In the genomic region with DNA sequence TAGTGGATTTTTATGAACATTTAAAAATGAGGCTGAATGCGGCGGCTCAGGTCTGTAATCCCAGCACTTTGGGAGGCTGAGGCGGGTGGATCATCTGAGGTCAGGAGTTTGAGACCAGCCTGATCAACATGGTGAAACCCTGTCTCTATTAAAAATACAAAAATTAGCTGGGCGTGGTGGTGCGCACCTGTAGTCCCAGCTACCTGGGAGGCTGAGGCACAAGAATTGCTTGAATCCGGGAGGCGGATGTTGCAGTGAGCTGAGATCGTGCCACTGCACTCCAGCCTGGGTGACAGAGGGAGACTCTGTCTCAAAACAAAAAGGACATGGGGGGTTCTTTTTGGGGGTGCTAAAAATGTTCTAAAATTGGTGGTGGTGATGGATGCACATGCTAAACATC, we compare ENCODE assay signal across 8 cellular contexts. TPM values are rescaled to one million over a fixed set of nuclear protein-coding genes. Genes with fewer than 3 reads are reported as not detected.
DNase-seq lines count a peak whose midpoint lies in the region; ATAC-seq, FAIRE-seq and TF ChIP-seq lines count a peak whose summit lies in the region.
"Not testable (repeated sequence)": the region's sequence is repeated elsewhere in the genome, so short reads cannot be mapped to it uniquely, and the experiment has no call there.

No MANE protein-coding gene starts in this region.

- peak overlapping the region; percentile 63 for H3K4me2 ChIP-seq in A549
- peak overlapping the region; percentile 67 for H3K4me2 ChIP-seq in HCT116 (ENCODE audit: low read length)
- peak overlapping the region; percentile 63 for H3K4me2 ChIP-seq in mammary epithelial cell (ENCODE audit: insufficient read depth, low read depth, low read length)

- H3K36me3 ChIP-seq in HCT116 (ENCODE audit: control insufficient read depth in 1 of 2, insufficient read depth in 2 of 2, low read length in 2 of 2); mammary epithelial cell (ENCODE audit: insufficient read depth, low read length); right atrium auricular region: not testable (repeated sequence)

- H3K4me1 ChIP-seq in A549, result peaks cover 15% of the 10 kb centered on the region
- peaks cover 9 to 28% of the 10 kb centered on the region in 2 experiments for H3K4me1 ChIP-seq in HCT116 (ENCODE audit: control insufficient read depth in 1 of 2, insufficient read depth in 2 of 2, low read length in 2 of 2)
- peaks cover 23% of the 10 kb centered on the region for H3K4me1 ChIP-seq in mammary epithelial cell (ENCODE audit: insufficient read depth, low read length)
- H3K4me1 ChIP-seq in right atrium auricular region, result peaks cover 0 to 12% of the 10 kb centered on the region in 2 donors

- peak overlapping the region; percentile 44 for H3K9ac ChIP-seq in HCT116 (ENCODE audit: low read length)
- H3K9ac ChIP-seq in mammary epithelial cell (ENCODE audit: insufficient read depth, low read length), result not testable (repeated sequence)

- RAD21 ChIA-PET in HCT116 (lab: Charles Lee; ENCODE audit: low non-redundant PET in 1 of 2, low total read pairs in 2 of 2, uncharacterized antibody in 2 of 2, unreplicated experiment in 2 of 2), result not testable (repeated sequence)

- not testable (repeated sequence) for H3K9me3 ChIP-seq in A549; HCT116 (ENCODE audit: control insufficient read depth in 1 of 2, insufficient read depth in 1 of 2, low read depth in 1 of 2, low read length in 2 of 2); mammary epithelial cell (replicated peaks; ENCODE audit: insufficient read depth, low read length); right atrium auricular region

- dilution Hi-C loops in mammary epithelial cell (cut with HindIII; ENCODE audit: low sequenced_read_pairs), result loop anchor here (5.0 kb wide), 1 partner anchor 78 kb away; no protein-coding TSS in a partner anchor

- DNase-seq in A549 (ENCODE audit: low read depth in 1 of 2, low spot score in 1 of 2); HCT116 (ENCODE audit: low read depth, low spot score); activated T-helper 2 cell treated with anti-CD3 and anti-CD28 coated beads, Interferon-gamma antibody, Interleukin-2, Interleukin-4, amounts not matched to agents 10 μg/mL and 5 μg/mL and 100 μg/mL, durations not matched to agents 14 hours and 24 hours and 36 hours (ENCODE audit: low spot score); mammary epithelial cell; right atrium auricular region (ENCODE audit: low spot score); natural killer cell treated with Interleukin-12 subunit alpha and Interleukin-12 subunit beta and Interleukin-15 and Interleukin-18, amount 100 ng/mL, for 72 hours (ENCODE audit: low spot score); stimulated activated effector memory CD8-positive, alpha-beta T cell treated with anti-CD3 and anti-CD28 coated beads, Interleukin-12 subunit alpha, Interleukin-12 subunit beta, amount 100 ng/mL, for 72 hours (ENCODE audit: low spot score in 2 of 2): not testable (repeated sequence)

- POLR2A ChIA-PET in A549 (lab: Yijun Ruan, JAX), result interaction anchor here (1.0 to 1.3 kb wide), 5 partner anchors 11 to 360 kb away, joined by 4 to 11 read pairs (median 7); partner anchors contain the start of genes GEMIN8, OFD1, RAB9A and TCEANC
- POLR2A ChIA-PET in HCT116 (lab: Charles Lee), result not testable (repeated sequence)

- not testable (repeated sequence) for H3K4me3 ChIP-seq in A549; mammary epithelial cell (replicated peaks in 1 of 3; ENCODE audit: insufficient read depth in 1 of 3, low read depth in 2 of 3, low read length in 3 of 3); right atrium auricular region
- 0 out of 4 replicates have a peak overlapping the region, but pooled peaks of 1 of the 2 experiments have one; percentile 18 for H3K4me3 ChIP-seq in HCT116 (replicated peaks in 1 of 2; ENCODE audit: low read depth in 1 of 2, low read length in 2 of 2)

- H3K27me3 Mint-ChIP-seq in T-helper 1 cell treated with Interleukin-12 subunit alpha and Interleukin-12 subunit beta and Interleukin-4 antibody, amounts not matched to agents 30 μg/mL and 1 μg/mL, for 36 hours (ENCODE audit: low read depth); activated T-helper 2 cell treated with anti-CD3 and anti-CD28 coated beads, Interferon-gamma antibody, Interleukin-2, Interleukin-4, amounts not matched to agents 10 μg/mL and 5 μg/mL and 100 μg/mL, durations not matched to agents 14 hours and 24 hours and 36 hours (ENCODE audit: low read depth); natural killer cell treated with Interleukin-12 subunit alpha and Interleukin-12 subunit beta and Interleukin-15 and Interleukin-18, amount 100 ng/mL, for 72 hours: not testable (repeated sequence)

- TF ChIP-seq CTCF in A549 (IDR thresholded peaks at IDR 0.05); HCT116 (IDR thresholded peaks at IDR 0.05 in 2 of 3, conservative IDR thresholded peaks at IDR 0.05 in 1 of 3; ENCODE audit: borderline replicate concordance in 1 of 3, insufficient read depth in 1 of 3, low read depth in 2 of 3, low read length in 2 of 3); mammary epithelial cell (conservative IDR thresholded peaks at IDR 0.05 in 1 of 2, IDR thresholded peaks at IDR 0.05 in 1 of 2; ENCODE audit: extremely low read depth in 1 of 2, insufficient read depth in 1 of 2, low read depth in 1 of 2, low read length in 2 of 2); right atrium auricular region (IDR thresholded peaks at IDR 0.05): not testable (repeated sequence)

- not testable (repeated sequence) for FAIRE-seq in A549 (lab: Jason Lieb, UNC)

- H4K20me1 ChIP-seq in HCT116 (ENCODE audit: insufficient read depth); mammary epithelial cell (ENCODE audit: insufficient read depth, low read length): not testable (repeated sequence)

- H3K36me3 Mint-ChIP-seq in T-helper 1 cell treated with Interleukin-12 subunit alpha and Interleukin-12 subunit beta and Interleukin-4 antibody, amounts not matched to agents 30 μg/mL and 1 μg/mL, for 36 hours (ENCODE audit: low read depth), result peaks cover 25% of the 10 kb centered on the region
- peaks cover 17% of the 10 kb centered on the region for H3K36me3 Mint-ChIP-seq in activated T-helper 2 cell treated with anti-CD3 and anti-CD28 coated beads, Interferon-gamma antibody, Interleukin-2, Interleukin-4, amounts not matched to agents 10 μg/mL and 5 μg/mL and 100 μg/mL, durations not matched to agents 14 hours and 24 hours and 36 hours (ENCODE audit: low read depth)
- H3K36me3 Mint-ChIP-seq in natural killer cell treated with Interleukin-12 subunit alpha and Interleukin-12 subunit beta and Interleukin-15 and Interleukin-18, amount 100 ng/mL, for 72 hours; stimulated activated effector memory CD8-positive, alpha-beta T cell treated with anti-CD3 and anti-CD28 coated beads, Interleukin-12 subunit alpha, Interleukin-12 subunit beta, amount 100 ng/mL, for 72 hours: not testable (repeated sequence)

- peak overlapping the region; percentile 65 to 82 for H3K27ac ChIP-seq in A549
- H3K27ac ChIP-seq in HCT116 (ENCODE audit: low read depth, low read length), result peak overlapping the region; percentile 48; the same call in 1 of the 2 replicates
- H3K27ac ChIP-seq in mammary epithelial cell (ENCODE audit: insufficient read depth, low read depth, low read length), result peak overlapping the region; percentile 73
- H3K27ac ChIP-seq in right atrium auricular region, result peak overlapping the region; percentile 55 to 67

- H3K4me3 Mint-ChIP-seq in T-helper 1 cell treated with Interleukin-12 subunit alpha and Interleukin-12 subunit beta and Interleukin-4 antibody, amounts not matched to agents 30 μg/mL and 1 μg/mL, for 36 hours; activated T-helper 2 cell treated with anti-CD3 and anti-CD28 coated beads, Interferon-gamma antibody, Interleukin-2, Interleukin-4, amounts not matched to agents 10 μg/mL and 5 μg/mL and 100 μg/mL, durations not matched to agents 14 hours and 24 hours and 36 hours (ENCODE audit: low read depth): not testable (repeated sequence)
- H3K4me3 Mint-ChIP-seq in natural killer cell treated with Interleukin-12 subunit alpha and Interleukin-12 subunit beta and Interleukin-15 and Interleukin-18, amount 100 ng/mL, for 72 hours, result peak overlapping the region; percentile 77
- peak overlapping the region; percentile 60 for H3K4me3 Mint-ChIP-seq in stimulated activated effector memory CD8-positive, alpha-beta T cell treated with anti-CD3 and anti-CD28 coated beads, Interleukin-12 subunit alpha, Interleukin-12 subunit beta, amount 100 ng/mL, for 72 hours

- CTCF ChIA-PET in A549 (lab: Yijun Ruan, JAX), result interaction anchor here (0.7 to 1.3 kb wide), 3 partner anchors 11 to 78 kb away, joined by 3 to 4 read pairs (median 3); no protein-coding TSS in a partner anchor
- CTCF ChIA-PET in HCT116 (lab: Charles Lee), result interaction anchor here (1.3 to 1.5 kb wide), 2 partner anchors 10 to 24 kb away, joined by 5 to 6 read pairs; no protein-coding TSS in a partner anchor
- CTCF ChIA-PET in mammary epithelial cell (lab: Charles Lee; ENCODE audit: low non-redundant PET), result interaction anchor here (0.6 kb wide), 1 partner anchor 24 kb away, joined by 4 read pairs; no protein-coding TSS in a partner anchor

- H3K79me2 ChIP-seq in HCT116 (ENCODE audit: insufficient read depth, low read length); mammary epithelial cell (ENCODE audit: insufficient read depth, low read length): not testable (repeated sequence)

- TSS peak; percentile 64 for BruUV-seq in HCT116 (replicated peaks; lab: Mats Ljungman, UMichigan)
- not testable (repeated sequence) for BruUV-seq in mammary epithelial cell (replicated peaks; lab: Mats Ljungman, UMichigan)

- not testable (repeated sequence) for TF ChIP-seq EP300 in A549 (IDR thresholded peaks at IDR 0.05)

- H3K27ac Mint-ChIP-seq in T-helper 1 cell treated with Interleukin-12 subunit alpha and Interleukin-12 subunit beta and Interleukin-4 antibody, amounts not matched to agents 30 μg/mL and 1 μg/mL, for 36 hours, result peak overlapping the region; percentile 78
- peak overlapping the region; percentile 91 for H3K27ac Mint-ChIP-seq in activated T-helper 2 cell treated with anti-CD3 and anti-CD28 coated beads, Interferon-gamma antibody, Interleukin-2, Interleukin-4, amounts not matched to agents 10 μg/mL and 5 μg/mL and 100 μg/mL, durations not matched to agents 14 hours and 24 hours and 36 hours
- peak overlapping the region; percentile 93 to 98 for H3K27ac Mint-ChIP-seq in natural killer cell treated with Interleukin-12 subunit alpha and Interleukin-12 subunit beta and Interleukin-15 and Interleukin-18, amount 100 ng/mL, for 72 hours
- peak overlapping the region; percentile 89 for H3K27ac Mint-ChIP-seq in stimulated activated effector memory CD8-positive, alpha-beta T cell treated with anti-CD3 and anti-CD28 coated beads, Interleukin-12 subunit alpha, Interleukin-12 subunit beta, amount 100 ng/mL, for 72 hours

- TF ChIP-seq RAD21 in A549 (conservative IDR thresholded peaks at IDR 0.05 in 1 of 2, IDR thresholded peaks at IDR 0.05 in 1 of 2); HCT116 (IDR thresholded peaks at IDR 0.05; ENCODE audit: low read depth): not testable (repeated sequence)

- not testable (repeated sequence) for H3K9me2 ChIP-seq in HCT116 (ENCODE audit: insufficient read depth)

- not testable (repeated sequence) for H3K27me3 ChIP-seq in HCT116 (ENCODE audit: insufficient read depth, low read length); mammary epithelial cell (ENCODE audit: insufficient read depth, low read length); right atrium auricular region

- in situ Hi-C loops in mammary epithelial cell (cut with MboI; ENCODE audit: low sequenced_read_pairs in 2 of 2), result not testable (repeated sequence)

- not testable (repeated sequence) for ATAC-seq in A549; HCT116; natural killer cell treated with Interleukin-12 subunit alpha and Interleukin-12 subunit beta and Interleukin-15 and Interleukin-18, amount 100 ng/mL, for 72 hours; stimulated activated effector memory CD8-positive, alpha-beta T cell treated with anti-CD3 and anti-CD28 coated beads, Interleukin-12 subunit alpha, Interleukin-12 subunit beta, amount 100 ng/mL, for 72 hours

- intact Hi-C loops in HCT116 (cut with micrococcal nuclease), result not testable (repeated sequence)
- intact Hi-C loops in activated T-helper 2 cell treated with anti-CD3 and anti-CD28 coated beads, Interferon-gamma antibody, Interleukin-2, Interleukin-4, amounts not matched to agents 10 μg/mL and 5 μg/mL and 100 μg/mL, durations not matched to agents 14 hours and 24 hours and 36 hours (cut with micrococcal nuclease), result loop anchor here (1.0 kb wide), 1 partner anchor 19 kb away; no protein-coding TSS in a partner anchor
- intact Hi-C loops in mammary epithelial cell (cut with micrococcal nuclease), result loop anchor here (1.0 kb wide), 3 partner anchors 10 to 24 kb away; partner anchors contain the start of gene RAB9A

- TF ChIP-seq POLR2A in A549 (IDR thresholded peaks at IDR 0.05; ENCODE audit: low read length); HCT116 (IDR thresholded peaks at IDR 0.05; ENCODE audit: borderline replicate concordance, extremely low read depth, insufficient read depth, insufficient read length): not testable (repeated sequence)

- H2AFZ ChIP-seq in HCT116 (ENCODE audit: low read depth, low read length, poor library complexity, severe bottlenecking), result peak overlapping the region; percentile 71
- H2AFZ ChIP-seq in mammary epithelial cell (ENCODE audit: low read depth, low read length), result not testable (repeated sequence)

- H3K9me3 Mint-ChIP-seq in T-helper 1 cell treated with Interleukin-12 subunit alpha and Interleukin-12 subunit beta and Interleukin-4 antibody, amounts not matched to agents 30 μg/mL and 1 μg/mL, for 36 hours; activated T-helper 2 cell treated with anti-CD3 and anti-CD28 coated beads, Interferon-gamma antibody, Interleukin-2, Interleukin-4, amounts not matched to agents 10 μg/mL and 5 μg/mL and 100 μg/mL, durations not matched to agents 14 hours and 24 hours and 36 hours; natural killer cell treated with Interleukin-12 subunit alpha and Interleukin-12 subunit beta and Interleukin-15 and Interleukin-18, amount 100 ng/mL, for 72 hours; stimulated activated effector memory CD8-positive, alpha-beta T cell treated with anti-CD3 and anti-CD28 coated beads, Interleukin-12 subunit alpha, Interleukin-12 subunit beta, amount 100 ng/mL, for 72 hours: not testable (repeated sequence)

- WGBS in A549 (ENCODE audit: missing lambda C conversion rate), result 93% methylated on average over 8 of the region's 8 CpGs
- 97% methylated on average over 5 of the region's 8 CpGs for WGBS in mammary epithelial cell (ENCODE audit: low coverage, missing lambda C conversion rate)

- not testable (repeated sequence) for H3K4me1 Mint-ChIP-seq in T-helper 1 cell treated with Interleukin-12 subunit alpha and Interleukin-12 subunit beta and Interleukin-4 antibody, amounts not matched to agents 30 μg/mL and 1 μg/mL, for 36 hours (ENCODE audit: low read depth); activated T-helper 2 cell treated with anti-CD3 and anti-CD28 coated beads, Interferon-gamma antibody, Interleukin-2, Interleukin-4, amounts not matched to agents 10 μg/mL and 5 μg/mL and 100 μg/mL, durations not matched to agents 14 hours and 24 hours and 36 hours (ENCODE audit: low read depth)
- peaks cover 23 to 24% of the 10 kb centered on the region in 2 donors for H3K4me1 Mint-ChIP-seq in natural killer cell treated with Interleukin-12 subunit alpha and Interleukin-12 subunit beta and Interleukin-15 and Interleukin-18, amount 100 ng/mL, for 72 hours (ENCODE audit: low read depth in 2 of 2)
- peaks cover 14% of the 10 kb centered on the region for H3K4me1 Mint-ChIP-seq in stimulated activated effector memory CD8-positive, alpha-beta T cell treated with anti-CD3 and anti-CD28 coated beads, Interleukin-12 subunit alpha, Interleukin-12 subunit beta, amount 100 ng/mL, for 72 hours

RNA-seq across cellular contexts. Expression of gene TCEANC, which starts 16.8 kb away (rescaled TPM):
- 2.4 and 2.7 TPM in 2 replicates for polyA plus RNA-seq in A549 (2011; rRNA removed)
- 0.28 and 0.31 TPM in 2 replicates for polyA plus RNA-seq in A549 (2012; cell fraction: cytosol; rRNA removed)
- polyA plus RNA-seq in A549 (2012; cell fraction: nucleus; rRNA removed), result 0.23 and 0.43 TPM in 2 replicates
- 0.62 to 0.96 TPM (median 0.81 TPM) in 3 replicates for polyA plus RNA-seq in A549 (2017; fragmentation: RNase III; extraction: RNeasy Plus Mini Kit Qiagen cat#74134 plus additional on column Dnase treatment)
- polyA minus RNA-seq in A549 (2011; rRNA and poly(A)+ RNA removed), result 1.4 and 3.8 TPM in 2 replicates
- total RNA-seq in HCT116 (2021; ENCODE audit: unreplicated experiment), result 1.2 TPM
- polyA plus RNA-seq in HCT116 (2012), result 0.14 and 0.48 TPM in 2 replicates
- 2.5 and 2.8 TPM in 2 replicates for total RNA-seq in activated T-helper 2 cell treated with anti-CD3 and anti-CD28 coated beads, Interferon-gamma antibody, Interleukin-2, Interleukin-4, amounts not matched to agents 10 μg/mL and 5 μg/mL and 100 μg/mL, durations not matched to agents 14 hours and 24 hours and 36 hours
- 1 to 10 TPM; 3.9 to 4.2 TPM for total RNA-seq in mammary epithelial cell
- polyA plus RNA-seq in mammary epithelial cell, result 0.69 TPM
- not detected for polyA minus RNA-seq in mammary epithelial cell
- 1 to 10 TPM; 1.4 to 3.7 TPM for total RNA-seq in right atrium auricular region
- total RNA-seq in natural killer cell treated with Interleukin-12 subunit alpha and Interleukin-12 subunit beta and Interleukin-15 and Interleukin-18, amount 100 ng/mL, for 72 hours, result 1 to 10 TPM; 2.8 to 4.2 TPM

RNA-seq across cellular contexts. Expression of gene RAB9A, which starts 19.2 kb away (rescaled TPM):
- polyA plus RNA-seq in A549 (2011; rRNA removed), result 26.7 and 39.0 TPM in 2 replicates
- 11.4 and 14.7 TPM in 2 replicates for polyA plus RNA-seq in A549 (2012; cell fraction: cytosol; rRNA removed)
- polyA plus RNA-seq in A549 (2012; cell fraction: nucleus; rRNA removed), result 5.0 and 7.0 TPM in 2 replicates
- 26.0 to 26.8 TPM (median 26.8 TPM) in 3 replicates for polyA plus RNA-seq in A549 (2017; fragmentation: RNase III; extraction: RNeasy Plus Mini Kit Qiagen cat#74134 plus additional on column Dnase treatment)
- polyA minus RNA-seq in A549 (2011; rRNA and poly(A)+ RNA removed), result 7.5 and 7.8 TPM in 2 replicates
- 23.9 TPM for total RNA-seq in HCT116 (2021; ENCODE audit: unreplicated experiment)
- polyA plus RNA-seq in HCT116 (2012), result 12.3 and 16.0 TPM in 2 replicates
- total RNA-seq in activated T-helper 2 cell treated with anti-CD3 and anti-CD28 coated beads, Interferon-gamma antibody, Interleukin-2, Interleukin-4, amounts not matched to agents 10 μg/mL and 5 μg/mL and 100 μg/mL, durations not matched to agents 14 hours and 24 hours and 36 hours, result 13.0 and 14.6 TPM in 2 replicates
- total RNA-seq in mammary epithelial cell, result 10 to 100 TPM; 37.2 to 42.2 TPM
- polyA plus RNA-seq in mammary epithelial cell, result 31.8 TPM
- 9.4 TPM for polyA minus RNA-seq in mammary epithelial cell
- 10 to 100 TPM; 25.6 to 26.1 TPM for total RNA-seq in right atrium auricular region
- total RNA-seq in natural killer cell treated with Interleukin-12 subunit alpha and Interleukin-12 subunit beta and Interleukin-15 and Interleukin-18, amount 100 ng/mL, for 72 hours, result 10 to 100 TPM; 27.7 to 73.6 TPM
